7 cellular contexts compared by ENCODE assay signal in the genomic region with DNA sequence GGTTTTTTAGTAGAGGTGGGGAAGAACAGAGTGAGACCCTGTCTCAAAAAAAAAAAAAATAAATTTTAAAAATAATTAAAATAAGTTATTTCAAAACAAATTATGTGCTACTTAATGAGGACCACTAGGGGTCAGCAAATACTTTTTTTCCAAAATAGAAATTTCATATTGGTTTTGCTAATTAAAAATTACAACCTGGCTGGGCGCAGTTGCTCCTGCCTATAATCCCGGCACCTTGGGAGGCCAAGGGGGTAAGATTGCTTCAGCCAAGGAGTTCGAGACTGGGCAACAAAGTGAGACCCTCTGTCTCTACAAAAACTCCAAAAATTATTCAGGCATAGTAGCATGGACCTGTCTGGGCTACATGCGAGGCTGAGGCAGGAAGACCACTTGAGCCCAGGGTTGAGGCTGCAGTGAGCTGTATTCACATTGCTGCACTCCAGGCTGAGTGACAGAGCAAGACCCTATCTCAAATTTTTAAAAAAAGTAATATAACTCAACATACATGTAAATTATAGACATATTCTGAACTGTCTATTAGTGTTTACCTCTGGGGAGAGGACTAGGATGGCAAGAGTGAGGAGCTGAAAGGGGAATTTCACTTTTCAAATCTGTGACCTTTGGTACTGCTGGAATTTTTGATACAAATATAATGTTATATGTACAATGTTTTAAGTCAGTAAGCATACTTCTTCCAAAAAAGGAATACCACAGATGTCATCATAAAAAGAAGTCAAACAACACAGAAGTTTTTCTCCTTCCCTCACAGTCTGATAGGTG. TPM values are rescaled to one million over a fixed set of nuclear protein-coding genes. Genes with fewer than 3 reads are reported as not detected.
DNase-seq lines count a peak whose midpoint lies in the region; ATAC-seq and TF ChIP-seq lines count a peak whose summit lies in the region.

No MANE protein-coding gene starts in this region.

- DNase-seq in G401 (ENCODE audit: low spot score): peak; percentile 59
- peak; percentile 31 for DNase-seq in M059J (ENCODE audit: low read depth)
- no peak for DNase-seq in breast epithelium (ENCODE audit: low spot score in 2 of 2)
- DNase-seq in mesothelial cell of epicardium (ENCODE audit: low spot score in 2 of 2, unreplicated experiment in 2 of 2): no peak
- no peak for DNase-seq in activated CD4-positive, CD25-positive, alpha-beta regulatory T cell (lab: John Stamatoyannopoulos, UW)
- no peak for DNase-seq in iPS-NIHi11 (ENCODE audit: low spot score)

- H3K4me1 ChIP-seq in breast epithelium: no peaks in the 10 kb centered on the region

- H3K27me3 Mint-ChIP-seq in mesothelial cell of epicardium (ENCODE audit: low read depth): peaks cover 62% of the 10 kb centered on the region

- H3K27ac ChIP-seq in breast epithelium: no peak overlapping the region

- no peaks in the 10 kb centered on the region for H3K36me3 Mint-ChIP-seq in mesothelial cell of epicardium

- H3K4me1 Mint-ChIP-seq in mesothelial cell of epicardium: peaks cover 4% of the 10 kb centered on the region

- H3K9me3 ChIP-seq in breast epithelium: no peaks in the 10 kb centered on the region

- in situ Hi-C loops in G401 (cut with HindIII; ENCODE audit: low sequenced_read_pairs): no loop called here

- H3K27ac Mint-ChIP-seq in mesothelial cell of epicardium: no peak overlapping the region

- TF ChIP-seq CTCF in breast epithelium (IDR thresholded peaks at IDR 0.05) (peak in 2 of 3 donors; percentile 39 to 59), mesothelial cell of epicardium (IDR thresholded peaks at IDR 0.05; ENCODE audit: unreplicated experiment) (peak; percentile 93)

- no peak for TF ChIP-seq POLR2A in breast epithelium (IDR thresholded peaks at IDR 0.05)

- H3K36me3 ChIP-seq in breast epithelium: no peaks in the 10 kb centered on the region

- intact Hi-C loops in breast epithelium (cut with DNase I; ENCODE audit: low total_unique reads): no loop called here

- H3K4me3 ChIP-seq in breast epithelium: no peak overlapping the region

- H3K4me3 Mint-ChIP-seq in mesothelial cell of epicardium: no peak overlapping the region

- H3K9me3 Mint-ChIP-seq in mesothelial cell of epicardium: no peaks in the 10 kb centered on the region

- no peak for ATAC-seq in GM18858 (IDR thresholded peaks at IDR 0.05; ENCODE audit: unreplicated experiment)

- peaks cover 0 to 10% of the 10 kb centered on the region in 2 donors for H3K27me3 ChIP-seq in breast epithelium

RNA-seq across cellular contexts. Expression of a gene that starts 8.1 kb away (rescaled TPM):
- 81.1 and 105 TPM in 2 replicates for total RNA-seq in G401 (2014; rRNA removed; shearing (Covaris generic))
- 1.0 and 1.8 TPM in 2 replicates for total RNA-seq in M059J (2014; rRNA removed; shearing (Covaris generic))
- total RNA-seq in breast epithelium (not detected), mesothelial cell of epicardium (not detected in 3 replicates)

RNA-seq across cellular contexts. Expression of a gene that starts 36.9 kb away (rescaled TPM):
- 63.5 and 85.2 TPM in 2 replicates for total RNA-seq in G401 (2014; rRNA removed; shearing (Covaris generic))
- 53.8 and 64.0 TPM in 2 replicates for total RNA-seq in M059J (2014; rRNA removed; shearing (Covaris generic))
- 10 to 100 TPM; 27.2 to 35.4 (median 29.7) TPM for total RNA-seq in breast epithelium
- total RNA-seq in mesothelial cell of epicardium: 21.3 to 24.1 TPM (median 23.1 TPM) in 3 replicates

RNA-seq across cellular contexts. Expression of a gene that starts 37.2 kb away (rescaled TPM):
- 81.3 and 108 TPM in 2 replicates for total RNA-seq in G401 (2014; rRNA removed; shearing (Covaris generic))
- total RNA-seq in M059J (2014; rRNA removed; shearing (Covaris generic)): 75.7 and 92.6 TPM in 2 replicates
- 100 to 1,000 TPM in 1 of 3 donors, 10 to 100 TPM in 2; 61.9 to 114 (median 74.7) TPM for total RNA-seq in breast epithelium
- 27.8 to 29.8 TPM (median 29.7 TPM) in 3 replicates for total RNA-seq in mesothelial cell of epicardium

RNA-seq across cellular contexts. Expression of a gene that starts 54.3 kb away (rescaled TPM):
- total RNA-seq in G401 (2014; rRNA removed; shearing (Covaris generic)): 1.2 and 9.8 TPM in 2 replicates
- not detected in 2 replicates for total RNA-seq in M059J (2014; rRNA removed; shearing (Covaris generic))
- total RNA-seq in breast epithelium (not detected), mesothelial cell of epicardium (0.22 to 0.36 TPM in 2 of 3 replicates, not detected in the other)

Comparison
In these comparisons a context has a peak if more than half of its experiments do, and no peak if none do; other contexts are left out.
1. DNase-seq: peak in G401 (single experiment) and M059J (single experiment); none in breast epithelium (0 of 2), mesothelial cell of epicardium (0 of 2), activated CD4-positive, CD25-positive, alpha-beta regulatory T cell (0 of 4) and iPS-NIHi11 (single experiment).
2. RNA of a gene that starts 8.1 kb away (total RNA-seq): 81.1 to 105 TPM in G401; 1.0 to 1.8 TPM in M059J, not detected in mesothelial cell of epicardium and not detected in breast epithelium; every median in the first group is over 10 times any median in the second.